24 cellular contexts compared by ENCODE assay signal in genomic region chr1:21532496-21532895, GRCh38. TPM values are rescaled to one million over a fixed set of nuclear protein-coding genes. Genes with fewer than 3 reads are reported as not detected.
DNase-seq lines count a peak whose midpoint lies in the region; ATAC-seq, FAIRE-seq and TF ChIP-seq lines count a peak whose summit lies in the region.
"Had no signal": no experiment of that assay in that cellular context is flagged by ENCODE, and none has a peak within 500 bp of the region (broad histone marks: within the 10 kb centered on the region; RNA-seq: fewer than 3 reads in every experiment).

No MANE protein-coding gene starts in this region.

- peaks cover 5% of the 10 kb centered on the region for H3K36me3 Mint-ChIP-seq in stimulated activated effector memory CD8-positive, alpha-beta T cell treated with anti-CD3 and anti-CD28 coated beads, Interleukin-12 subunit alpha, Interleukin-12 subunit beta, amount 100 ng/mL, for 72 hours
- no peaks in the 10 kb centered on the region for H3K36me3 Mint-ChIP-seq in activated CD8-positive, alpha-beta T cell treated with anti-CD3 and anti-CD28 coated beads for 36 hours (ENCODE audit: low read depth)
- H3K36me3 Mint-ChIP-seq: CD4-positive, alpha-beta memory T cell had no signal

- CTCF ChIA-PET in HEK293 (lab: Yijun Ruan, JAX): interaction anchor here (0.6 to 1.0 kb wide), 8 partner anchors 8 to 277 kb away, joined by 3 to 4 read pairs (median 3); no protein-coding TSS in a partner anchor
- CTCF ChIA-PET in activated CD8-positive, alpha-beta T cell treated with anti-CD3 and anti-CD28 coated beads for 36 hours (lab: Charles Lee): no interaction called here

- no peak overlapping the region for H3K27ac Mint-ChIP-seq in stimulated activated effector memory CD8-positive, alpha-beta T cell treated with anti-CD3 and anti-CD28 coated beads, Interleukin-12 subunit alpha, Interleukin-12 subunit beta, amount 100 ng/mL, for 72 hours
- H3K27ac Mint-ChIP-seq in activated CD8-positive, alpha-beta T cell treated with anti-CD3 and anti-CD28 coated beads for 36 hours: no peak overlapping the region
- H3K27ac Mint-ChIP-seq: CD4-positive, alpha-beta memory T cell; GM23338; HFFc6 had no signal

- H3K9me3 ChIP-seq in HEK293 (ENCODE audit: control insufficient read depth, insufficient read depth, low read depth, low read length) (no peaks in the 10 kb centered on the region), kidney (ENCODE audit: control insufficient read depth in 1 of 2, low read length in 2 of 2) (no peaks in the 10 kb centered on the region), mucosa of rectum (ENCODE audit: control insufficient read depth in 2 of 2, low read length in 2 of 2) (no peaks in the 10 kb centered on the region)
- H3K9me3 ChIP-seq: A549 had no signal

- H3K36me3 ChIP-seq in HEK293 (ENCODE audit: control insufficient read depth in 2 of 2, insufficient read depth in 1 of 2, low read length in 2 of 2): no peaks in the 10 kb centered on the region
- H3K36me3 ChIP-seq in kidney (ENCODE audit: control insufficient read depth in 1 of 2, insufficient read depth in 2 of 2, low read length in 2 of 2): no peaks in the 10 kb centered on the region
- no peaks in the 10 kb centered on the region for H3K36me3 ChIP-seq in mucosa of rectum (ENCODE audit: control insufficient read depth in 2 of 2, insufficient read depth in 2 of 2, low read length in 2 of 2)

- peak; percentile 19 for ATAC-seq in stimulated activated effector memory CD8-positive, alpha-beta T cell treated with anti-CD3 and anti-CD28 coated beads, Interleukin-12 subunit alpha, Interleukin-12 subunit beta, amount 100 ng/mL, for 72 hours
- ATAC-seq in left lobe of liver (no peak), GM18907 (IDR thresholded peaks at IDR 0.05; ENCODE audit: unreplicated experiment) (no peak), HG03025 (IDR thresholded peaks at IDR 0.05; ENCODE audit: low FRiP score, unreplicated experiment) (no peak)
- no peak for ATAC-seq in activated CD8-positive, alpha-beta T cell treated with anti-CD3 and anti-CD28 coated beads for 36 hours
- ATAC-seq: A549, GM23338, HCT116 had no signal

- intact Hi-C loops in kidney (cut with DNase I): no loop called here
- intact Hi-C loops in activated CD8-positive, alpha-beta T cell treated with anti-CD3 and anti-CD28 coated beads for 36 hours (cut with micrococcal nuclease): no loop called here

- H3K4me3 ChIP-seq in HEK293 (ENCODE audit: low read depth, low read length) (no peak overlapping the region), kidney (ENCODE audit: low read length in 2 of 2) (no peak overlapping the region), mucosa of rectum (ENCODE audit: low read length in 2 of 2) (no peak overlapping the region)
- H3K4me3 ChIP-seq: A549, GM23338 had no signal

- no peak for TF ChIP-seq CTCF in HEK293 (tag by site-specific recombination; IDR thresholded peaks at IDR 0.05)
- no peak for TF ChIP-seq CTCF in kidney (IDR thresholded peaks at IDR 0.05; ENCODE audit: borderline replicate concordance, extremely low read depth, insufficient read depth)
- TF ChIP-seq CTCF in activated CD8-positive, alpha-beta T cell treated with anti-CD3 and anti-CD28 coated beads for 36 hours (IDR thresholded peaks at IDR 0.05): no peak

- H3K27me3 Mint-ChIP-seq in activated CD8-positive, alpha-beta T cell treated with anti-CD3 and anti-CD28 coated beads for 36 hours: peaks cover 6% of the 10 kb centered on the region

- no peaks in the 10 kb centered on the region for H3K4me1 Mint-ChIP-seq in stimulated activated effector memory CD8-positive, alpha-beta T cell treated with anti-CD3 and anti-CD28 coated beads, Interleukin-12 subunit alpha, Interleukin-12 subunit beta, amount 100 ng/mL, for 72 hours
- no peaks in the 10 kb centered on the region for H3K4me1 Mint-ChIP-seq in activated CD8-positive, alpha-beta T cell treated with anti-CD3 and anti-CD28 coated beads for 36 hours (ENCODE audit: low read depth)

- no peak for FAIRE-seq in kidney (lab: Jason Lieb, UNC)
- FAIRE-seq: A549, G401.6, GM12892 had no signal

- POLR2A ChIA-PET in HEK293 (lab: Yijun Ruan, JAX): no interaction called here
- POLR2A ChIA-PET in activated CD8-positive, alpha-beta T cell treated with anti-CD3 and anti-CD28 coated beads for 36 hours (lab: Charles Lee): no interaction called here

- no peak overlapping the region for H3K9ac ChIP-seq in kidney (ENCODE audit: low read length in 2 of 2)
- H3K9ac ChIP-seq in mucosa of rectum (ENCODE audit: low read depth in 1 of 2, low read length in 2 of 2): no peak overlapping the region

- no peaks in the 10 kb centered on the region for H3K9me3 Mint-ChIP-seq in stimulated activated effector memory CD8-positive, alpha-beta T cell treated with anti-CD3 and anti-CD28 coated beads, Interleukin-12 subunit alpha, Interleukin-12 subunit beta, amount 100 ng/mL, for 72 hours
- no peaks in the 10 kb centered on the region for H3K9me3 Mint-ChIP-seq in activated CD8-positive, alpha-beta T cell treated with anti-CD3 and anti-CD28 coated beads for 36 hours
- H3K9me3 Mint-ChIP-seq: CD4-positive, alpha-beta memory T cell; GM23338; H9; HFFc6 had no signal

- DNase-seq in kidney (peak; percentile 7), left lobe of liver (ENCODE audit: low spot score) (no peak)
- DNase-seq in stimulated activated effector memory CD8-positive, alpha-beta T cell treated with anti-CD3 and anti-CD28 coated beads, Interleukin-12 subunit alpha, Interleukin-12 subunit beta, amount 100 ng/mL, for 72 hours (ENCODE audit: low spot score in 2 of 2): no peak
- DNase-seq in activated CD8-positive, alpha-beta T cell treated with anti-CD3 and anti-CD28 coated beads for 36 hours: no peak
- DNase-seq: 8988T; ACHN; AML-193; C1 segment of cervical spinal cord; Calu3; CD4-positive, alpha-beta memory T cell; COR-L47; DND-41; H9; HFFc6 had no signal

- H3K4me3 Mint-ChIP-seq in stimulated activated effector memory CD8-positive, alpha-beta T cell treated with anti-CD3 and anti-CD28 coated beads, Interleukin-12 subunit alpha, Interleukin-12 subunit beta, amount 100 ng/mL, for 72 hours: no peak overlapping the region
- H3K4me3 Mint-ChIP-seq in activated CD8-positive, alpha-beta T cell treated with anti-CD3 and anti-CD28 coated beads for 36 hours: no peak overlapping the region
- H3K4me3 Mint-ChIP-seq: CD4-positive, alpha-beta memory T cell; GM23338; H9; HFFc6 had no signal

- H3K27ac ChIP-seq in HEK293 (ENCODE audit: extremely low read depth, low read depth, low read length) (no peak overlapping the region), kidney (ENCODE audit: low read depth in 2 of 2, low read length in 2 of 2) (no peak overlapping the region), mucosa of rectum (ENCODE audit: low read depth in 2 of 2, low read length in 2 of 2) (peak overlapping the region; percentile 31 to 44)
- H3K27ac ChIP-seq: A549 had no signal

- no peaks in the 10 kb centered on the region for H3K27me3 ChIP-seq in mucosa of rectum (ENCODE audit: control insufficient read depth in 2 of 2, insufficient read depth in 2 of 2, low read length in 2 of 2)

- H3K4me1 ChIP-seq in HEK293 (ENCODE audit: control insufficient read depth, insufficient read depth, low read length) (no peaks in the 10 kb centered on the region), kidney (ENCODE audit: control insufficient read depth in 1 of 2, insufficient read depth in 1 of 2, low read depth in 1 of 2, low read length in 2 of 2) (peaks cover 5 to 6% of the 10 kb centered on the region in 2 donors), mucosa of rectum (ENCODE audit: control insufficient read depth in 2 of 2, insufficient read depth in 2 of 2, low read length in 2 of 2) (peaks cover 0 to 3% of the 10 kb centered on the region in 2 donors)
- H3K4me1 ChIP-seq: A549 had no signal

TF ChIP-seq in HEK293, 187 proteins besides CTCF, POLR2A, EP300 and RAD21:
- TF ChIP-seq KLF17 (tag by site-specific recombination; IDR thresholded peaks at IDR 0.05) (no peak), ZNF341 (tag by site-specific recombination; IDR thresholded peaks at IDR 0.05; ENCODE audit: low read depth) (0 out of 2 replicates have a peak, but pooled peaks have one; percentile 36)

RNA-seq across cellular contexts. Expression of gene ALPL, which starts 23.3 kb away (rescaled TPM):
- total RNA-seq in kidney: 8.4 TPM
- polyA plus RNA-seq in kidney (ENCODE audit: insufficient read depth, low read depth, low replicate concordance): 133 TPM
- total RNA-seq in left lobe of liver: 29.3 TPM
- total RNA-seq in activated CD8-positive, alpha-beta T cell treated with anti-CD3 and anti-CD28 coated beads for 36 hours: not detected
- total RNA-seq: CD4-positive, alpha-beta memory T cell; H4 had no signal
- polyA plus RNA-seq: CD4-positive, alpha-beta memory T cell had no signal

Comparison
In these comparisons a context has a peak if more than half of its experiments do, and no peak if none do; other contexts are left out.
1. H3K27ac ChIP-seq: peak in mucosa of rectum (2 of 2); none in HEK293 (single experiment) and kidney (0 of 2).